8 cellular contexts compared by ENCODE assay signal in genomic region chr3:28241221-28242160, GRCh38. TPM values are rescaled to one million over a fixed set of nuclear protein-coding genes. Genes with fewer than 3 reads are reported as not detected.
A peak's percentile ranks its signal among the peaks of the same experiment; 100 is the strongest.
DNase-seq lines count a peak whose midpoint lies in the region; FAIRE-seq and TF ChIP-seq lines count a peak whose summit lies in the region.

TSS of gene CMC1 (plus strand) at chr3:28241619. CDS start at chr3:28241794, 175 bp downstream.

- no peaks in the 10 kb centered on the region for H3K27me3 ChIP-seq in neutrophil

- H3K36me3 Mint-ChIP-seq in activated naive CD4-positive, alpha-beta T cell treated with anti-CD3 and anti-CD28 coated beads for 36 hours (ENCODE audit: low read depth), result peaks cover 7% of the 10 kb centered on the region

- FAIRE-seq in frontal cortex (lab: Jason Lieb, UNC), result no peak

- H3K27ac ChIP-seq in neutrophil, result peak within 1 kb of the TSS; percentile 24
- peak within 1 kb of the TSS; percentile 75 for H3K27ac ChIP-seq in substantia nigra (ENCODE audit: low read depth, low read length, poor library complexity, severe bottlenecking)

- peak within 1 kb of the TSS; percentile 90 for H3K27ac Mint-ChIP-seq in activated naive CD4-positive, alpha-beta T cell treated with anti-CD3 and anti-CD28 coated beads for 36 hours

- H3K4me1 Mint-ChIP-seq in activated naive CD4-positive, alpha-beta T cell treated with anti-CD3 and anti-CD28 coated beads for 36 hours (ENCODE audit: low read depth), result peaks cover 45% of the 10 kb centered on the region

- H3K4me3 ChIP-seq in HFF-Myc (replicated peaks; ENCODE audit: low read depth, low read length) (peak within 1 kb of the TSS; percentile 72), neutrophil (ENCODE audit: low read depth in 1 of 2, low read length in 1 of 2) (peak within 1 kb of the TSS; percentile 78 to 80)

- DNase-seq in GM03348 (ENCODE audit: low spot score) (peak; percentile 98), HFF-Myc (ENCODE audit: extremely low read depth, low read depth) (peak; percentile 87), NAMALWA (ENCODE audit: low spot score) (peak; percentile 92), SK-N-DZ (ENCODE audit: low spot score) (peak; percentile 100), frontal cortex (ENCODE audit: low spot score in 2 of 2) (peak; percentile 89 to 94), substantia nigra (lab: John Stamatoyannopoulos, UW) (peak; percentile 70 to 98 (median 94))
- DNase-seq in activated naive CD4-positive, alpha-beta T cell treated with anti-CD3 and anti-CD28 coated beads for 36 hours, result peak; percentile 97

- no peaks in the 10 kb centered on the region for H3K9me3 ChIP-seq in neutrophil

- intact Hi-C loops in activated naive CD4-positive, alpha-beta T cell treated with anti-CD3 and anti-CD28 coated beads for 36 hours (cut with micrococcal nuclease), result loop anchor here (1.0 to 2.0 kb wide), 11 partner anchors 23 to 757 kb away; partner anchors contain the start of genes EOMES and SLC4A7

- H3K36me3 ChIP-seq in neutrophil, result no peaks in the 10 kb centered on the region

- no peak for TF ChIP-seq CTCF in HFF-Myc (IDR thresholded peaks at IDR 0.05; ENCODE audit: low read depth, low read length, missing control alignments)
- no peak for TF ChIP-seq CTCF in neutrophil (IDR thresholded peaks at IDR 0.05)

- H3K4me1 ChIP-seq in neutrophil (ENCODE audit: control insufficient read depth in 1 of 2, insufficient read depth in 1 of 2, low read depth in 1 of 2, low read length in 1 of 2), result peaks cover 13 to 14% of the 10 kb centered on the region in 2 experiments

- H3K27me3 Mint-ChIP-seq in activated naive CD4-positive, alpha-beta T cell treated with anti-CD3 and anti-CD28 coated beads for 36 hours (ENCODE audit: low read depth), result no peaks in the 10 kb centered on the region

- peak within 1 kb of the TSS; percentile 88 for H3K4me3 Mint-ChIP-seq in activated naive CD4-positive, alpha-beta T cell treated with anti-CD3 and anti-CD28 coated beads for 36 hours

- H3K9me3 Mint-ChIP-seq in activated naive CD4-positive, alpha-beta T cell treated with anti-CD3 and anti-CD28 coated beads for 36 hours, result no peaks in the 10 kb centered on the region

- CTCF ChIA-PET in activated naive CD4-positive, alpha-beta T cell treated with anti-CD3 and anti-CD28 coated beads for 36 hours (lab: Charles Lee), result interaction anchor here (0.7 kb wide), 1 partner anchor 369 kb away, joined by 3 read pairs; no protein-coding TSS in a partner anchor

RNA-seq across cellular contexts. Expression of gene CMC1, which starts in this region (rescaled TPM):
- 15.7 and 26.3 TPM in 2 replicates for polyA plus RNA-seq in SK-N-DZ (2014; cell fraction: cytosol; rRNA removed)
- polyA plus RNA-seq in SK-N-DZ (2014; cell fraction: nucleus; rRNA removed), result 15.4 and 29.6 TPM in 2 replicates
- total RNA-seq in activated naive CD4-positive, alpha-beta T cell treated with anti-CD3 and anti-CD28 coated beads for 36 hours, result 10 to 100 TPM; 27.6 to 28.6 TPM
- 4.1 TPM for total RNA-seq in frontal cortex

Comparison
In these comparisons a context has a peak if more than half of its experiments do, and no peak if none do; other contexts are left out.
1. Peak in every context shown above with its lines: DNase-seq, H3K4me3 ChIP-seq and H3K27ac ChIP-seq.